In genomic region chr5:4206127-4206526, GRCh38 we compare ENCODE assay signal across 13 cellular contexts.
"Had no signal": no experiment of that assay in that cellular context is flagged by ENCODE, and none has a peak within 500 bp of the region (broad histone marks: within the 10 kb centered on the region; RNA-seq: fewer than 3 reads in every experiment).

No MANE protein-coding gene starts in this region.

- H3K4me3 ChIP-seq: adrenal gland, esophagus squamous epithelium, spleen, upper lobe of left lung had no signal

- H3K27ac ChIP-seq: adrenal gland, spleen had no signal

- H3K27me3 ChIP-seq: adrenal gland, esophagus squamous epithelium, spleen, upper lobe of left lung had no signal

- H3K9me3 ChIP-seq: adrenal gland, esophagus squamous epithelium, upper lobe of left lung had no signal

- H3K4me1 ChIP-seq: adrenal gland, esophagus squamous epithelium, spleen had no signal

- ATAC-seq: SK-N-SH treated with all-trans-retinoic acid at 6 μM for 48 hours; stimulated activated naive B cell treated with anti-CD40 and anti-IgM and Interleukin-4, amounts not matched to agents 10 μg/mL and 1 μg/mL and 100 μg/mL, for 72 hours; T-helper 17 cell had no signal

- DNase-seq: activated CD4-positive, alpha-beta T cell treated with anti-CD3 and anti-CD28 coated beads, Interleukin-2, amount 50 U/mL, for 1 hour; activated CD4-positive, CD25-positive, alpha-beta regulatory T cell; activated naive CD4-positive, alpha-beta T cell treated with anti-CD3 and anti-CD28 coated beads, Interleukin-2, amount 50 U/mL, for 16 hours; activated T-cell treated with anti-CD3 and anti-CD28 coated beads, Interleukin-2, amount 50 U/mL, for 1 hour; adrenal gland; esophagus squamous epithelium; foreskin fibroblast; spleen; stimulated activated CD4-positive, alpha-beta T cell treated with anti-CD3 and anti-CD28 coated beads, Interleukin-1b, Interleukin-23, amount 100 ng/mL, for 48 hours; stimulated activated naive B cell treated with anti-CD40 and anti-IgM and Interleukin-4, amounts not matched to agents 10 μg/mL and 1 μg/mL and 100 μg/mL, for 72 hours; T-helper 17 cell; upper lobe of left lung had no signal

- H3K36me3 ChIP-seq: adrenal gland, esophagus squamous epithelium, spleen, upper lobe of left lung had no signal
